8 cellular contexts compared by ENCODE assay signal in genomic region chr6:164927288-164928040, GRCh38.
DNase-seq lines count a peak whose midpoint lies in the region; ATAC-seq and TF ChIP-seq lines count a peak whose summit lies in the region.

No MANE protein-coding gene starts in this region.

- DNase-seq in AG09319 (ENCODE audit: extremely low read depth, low read depth) (peak; percentile 3), NCI-H2171 (lab: John Stamatoyannopoulos, UW) (peak; percentile 27), cerebellum (ENCODE audit: low spot score) (peak; percentile 78), left lobe of liver (ENCODE audit: low spot score) (peak; percentile 65)
- DNase-seq in activated CD4-positive, alpha-beta T cell treated with anti-CD3 and anti-CD28 coated beads for 1 hour: peak; percentile 21
- DNase-seq in stimulated activated CD4-positive, alpha-beta T cell treated with anti-CD3 and anti-CD28 coated beads, TNF-alpha, amount 100 ng/mL, for 24 hours (ENCODE audit: low read depth in 3 of 3): peak; percentile 10 to 54 (median 41)

- ATAC-seq in GM18870 (IDR thresholded peaks at IDR 0.05; ENCODE audit: unreplicated experiment) (peak; percentile 82), HG03064 (IDR thresholded peaks at IDR 0.05; ENCODE audit: low read depth, unreplicated experiment) (peak; percentile 82), left lobe of liver (peak; percentile 99)

- TF ChIP-seq CTCF in AG09319 (IDR thresholded peaks at IDR 0.05; ENCODE audit: low read depth, low read length): peak; percentile 99

Comparison
In these comparisons a context has a peak if more than half of its experiments do, and no peak if none do; other contexts are left out.
1. Peak in every context shown above with its lines: DNase-seq and ATAC-seq.
2. DNase-seq: peak in every context shown above with its lines; median percentile 78 in cerebellum; 65 in left lobe of liver; 41 in stimulated activated CD4-positive, alpha-beta T cell treated with anti-CD3 and anti-CD28 coated beads, TNF-alpha, amount 100 ng/mL, for 24 hours; 27 in NCI-H2171; 21 in activated CD4-positive, alpha-beta T cell treated with anti-CD3 and anti-CD28 coated beads for 1 hour; 3 in AG09319.